ENCODE assay signal across 8 cellular contexts in the genomic region with DNA sequence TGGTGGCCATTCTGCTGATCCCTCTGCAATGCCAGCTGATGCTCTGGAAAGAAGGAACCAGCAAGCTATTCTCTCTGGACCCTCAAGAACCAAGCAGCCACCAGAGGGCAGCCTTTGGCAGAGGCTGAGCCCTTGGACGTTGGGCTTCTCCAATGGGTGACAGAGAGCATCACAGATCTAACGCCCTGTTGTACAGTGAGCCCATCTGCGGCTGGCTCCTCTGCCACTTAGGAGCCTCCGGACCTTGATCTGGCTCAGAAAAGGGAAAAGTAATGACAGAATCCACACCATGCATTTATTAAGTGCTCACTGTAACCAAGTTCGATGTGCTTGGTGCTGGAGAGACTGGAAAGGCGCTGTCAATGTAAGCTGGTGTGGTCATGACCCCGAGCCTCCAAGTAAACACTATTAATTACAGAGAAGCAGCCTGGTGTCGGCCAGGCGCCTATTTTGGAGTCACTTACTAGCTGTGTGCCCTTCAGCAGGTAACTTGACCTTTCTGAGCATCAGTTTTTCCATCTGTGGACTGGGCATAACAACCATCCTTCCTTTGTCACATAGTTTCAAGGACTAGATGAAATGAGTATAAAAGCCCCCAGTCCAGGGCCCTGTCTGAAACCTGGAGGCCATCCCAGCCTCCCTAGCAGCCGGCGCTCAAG. TPM values are rescaled to one million over a fixed set of nuclear protein-coding genes. Genes with fewer than 3 reads are reported as not detected.
DNase-seq lines count a peak whose midpoint lies in the region; ATAC-seq and TF ChIP-seq lines count a peak whose summit lies in the region.

No MANE protein-coding gene starts in this region.

- ATAC-seq in Right ventricle myocardium superior (ENCODE audit: poor library complexity) = peak; percentile 89
- no peak for ATAC-seq in HG03469 (IDR thresholded peaks at IDR 0.05; ENCODE audit: unreplicated experiment)

- intact Hi-C loops in Right ventricle myocardium superior (cut with DNase I) = loop anchor here (5.0 kb wide), 2 partner anchors 87 to 112 kb away; no protein-coding TSS in a partner anchor

- DNase-seq in GM10266 (ENCODE audit: extremely low spot score) = peak; percentile 69
- DNase-seq in NCI-H146 (lab: John Stamatoyannopoulos, UW) = peak; percentile 67
- DNase-seq in SW 1271 (lab: John Stamatoyannopoulos, UW) = peak; percentile 47 to 79
- DNase-seq in activated naive CD8-positive, alpha-beta T cell treated with anti-CD3 and anti-CD28 coated beads for 36 hours = peak; percentile 79
- DNase-seq in Right ventricle myocardium superior = peak; percentile 94
- DNase-seq in progenitor cell of endocrine pancreas (ENCODE audit: low spot score, unreplicated experiment) = peak; percentile 83
- DNase-seq in ureter (ENCODE audit: low spot score) = peak; percentile 91

- H3K9me3 Mint-ChIP-seq in activated naive CD8-positive, alpha-beta T cell treated with anti-CD3 and anti-CD28 coated beads for 36 hours = no peaks in the 10 kb centered on the region
- no peaks in the 10 kb centered on the region for H3K9me3 Mint-ChIP-seq in progenitor cell of endocrine pancreas (ENCODE audit: low read depth)

- H3K27ac Mint-ChIP-seq in activated naive CD8-positive, alpha-beta T cell treated with anti-CD3 and anti-CD28 coated beads for 36 hours = peak overlapping the region; percentile 62
- peak overlapping the region; percentile 88 for H3K27ac Mint-ChIP-seq in progenitor cell of endocrine pancreas

- H3K4me1 Mint-ChIP-seq in activated naive CD8-positive, alpha-beta T cell treated with anti-CD3 and anti-CD28 coated beads for 36 hours = peaks cover 47% of the 10 kb centered on the region
- H3K4me1 Mint-ChIP-seq in progenitor cell of endocrine pancreas (ENCODE audit: low read depth) = peaks cover 23% of the 10 kb centered on the region

- no peak overlapping the region for H3K4me3 Mint-ChIP-seq in activated naive CD8-positive, alpha-beta T cell treated with anti-CD3 and anti-CD28 coated beads for 36 hours
- H3K4me3 Mint-ChIP-seq in progenitor cell of endocrine pancreas (ENCODE audit: low read depth) = no peak overlapping the region

- TF ChIP-seq CTCF in GM10266 (IDR thresholded peaks at IDR 0.05; ENCODE audit: control insufficient read depth, insufficient read depth, low read depth, missing control alignments) (peak; percentile 79), progenitor cell of endocrine pancreas (IDR thresholded peaks at IDR 0.05; ENCODE audit: unreplicated experiment) (peak; percentile 86)

- H3K27me3 Mint-ChIP-seq in activated naive CD8-positive, alpha-beta T cell treated with anti-CD3 and anti-CD28 coated beads for 36 hours = no peaks in the 10 kb centered on the region
- no peaks in the 10 kb centered on the region for H3K27me3 Mint-ChIP-seq in progenitor cell of endocrine pancreas

- peaks cover 53% of the 10 kb centered on the region for H3K36me3 Mint-ChIP-seq in activated naive CD8-positive, alpha-beta T cell treated with anti-CD3 and anti-CD28 coated beads for 36 hours
- H3K36me3 Mint-ChIP-seq in progenitor cell of endocrine pancreas (ENCODE audit: insufficient read depth) = peaks cover 34% of the 10 kb centered on the region

RNA-seq across cellular contexts. Expression of a gene that starts 34.9 kb away (rescaled TPM):
- total RNA-seq in activated naive CD8-positive, alpha-beta T cell treated with anti-CD3 and anti-CD28 coated beads for 36 hours = 100 to 1,000 TPM in 1 of 2 experiments, 10 to 100 TPM in 1; 95.6 to 101 TPM
- total RNA-seq in Right ventricle myocardium superior (45.3 TPM), progenitor cell of endocrine pancreas (200 and 217 TPM in 2 replicates), ureter (131 TPM)
